Comparison of ENCODE assay signal across 23 cellular contexts in the genomic region with DNA sequence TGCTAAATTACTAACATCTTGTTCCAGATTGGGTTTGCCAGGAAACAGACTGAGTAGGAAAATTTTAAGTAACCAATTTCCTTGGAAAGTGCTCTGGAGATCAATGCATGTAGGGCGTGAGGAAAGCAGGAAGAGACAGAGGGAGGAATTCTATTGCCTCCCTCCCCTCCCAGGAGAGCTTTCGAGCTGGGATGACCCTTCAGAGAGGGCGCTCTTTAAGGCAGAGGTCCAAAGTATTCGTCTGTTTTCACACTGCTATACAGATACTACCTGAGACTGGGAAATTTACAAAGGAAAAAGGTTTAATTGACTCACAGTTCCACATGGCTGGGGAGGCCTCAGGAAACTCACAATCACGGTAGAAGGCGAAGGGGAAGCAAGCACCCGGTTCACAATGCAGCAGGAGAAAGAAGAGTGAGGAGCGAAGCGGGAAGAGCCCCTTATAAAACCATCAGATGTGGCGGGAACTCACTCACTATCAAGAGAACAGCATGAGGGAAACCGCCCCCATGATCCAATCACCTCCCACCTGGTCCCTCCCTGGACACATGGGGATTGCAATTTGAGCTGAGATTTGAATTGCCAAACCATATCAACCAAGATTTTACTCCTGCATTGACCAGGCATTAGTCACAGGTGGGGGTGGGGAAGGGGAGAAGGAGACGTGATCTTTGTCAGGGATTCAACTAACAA.
"Had no signal": no experiment of that assay in that cellular context is flagged by ENCODE, and none has a peak within 500 bp of the region (broad histone marks: within the 10 kb centered on the region; RNA-seq: fewer than 3 reads in every experiment).

No MANE protein-coding gene starts in this region.

- H3K27ac Mint-ChIP-seq: mesothelial cell of epicardium, natural killer cell, progenitor cell of endocrine pancreas, type B pancreatic cell had no signal

- H3K4me3 Mint-ChIP-seq: mesothelial cell of epicardium, natural killer cell, neural crest cell, type B pancreatic cell had no signal

- H3K27ac ChIP-seq: dorsolateral prefrontal cortex, heart left ventricle, ovary, suprapubic skin, thyroid gland, uterus had no signal

- H3K4me1 Mint-ChIP-seq: natural killer cell had no signal

- H3K27me3 Mint-ChIP-seq: progenitor cell of endocrine pancreas, type B pancreatic cell had no signal

- H3K27me3 ChIP-seq: heart left ventricle, ovary, suprapubic skin, thyroid gland, uterus had no signal

- DNase-seq: cortex of kidney; dorsolateral prefrontal cortex; effector CD8-positive, alpha-beta T cell; heart left ventricle; hippocampal formation; kidney glomerular epithelial cell; natural killer cell; nucleus accumbens; ovary; right cardiac atrium; small intestine; stimulated activated CD4-positive, alpha-beta T cell treated with anti-CD3 and anti-CD28 coated beads, Interleukin-2, amount 100 ng/mL, for 48 hours; stimulated activated naive CD4-positive, alpha-beta T cell treated with Interleukin-2 at 50 U/mL for 16 hours; thyroid gland; uterus had no signal

- H3K36me3 Mint-ChIP-seq: mesothelial cell of epicardium, natural killer cell, type B pancreatic cell had no signal

- H3K4me3 ChIP-seq: dorsolateral prefrontal cortex, heart left ventricle, ovary, suprapubic skin, thyroid gland, uterus had no signal

- H3K4me1 ChIP-seq: heart left ventricle, suprapubic skin, thyroid gland, uterus had no signal

- FAIRE-seq: endometrium, frontal cortex, islet of Langerhans, small intestine had no signal

- H3K36me3 ChIP-seq: heart left ventricle, ovary, suprapubic skin, thyroid gland, uterus had no signal

- H3K9me3 ChIP-seq: heart left ventricle, ovary, suprapubic skin, thyroid gland, uterus had no signal
